1 cellular context compared by ENCODE assay signal in genomic region chr1:84692391-84692790, GRCh38.
TF ChIP-seq lines count a peak whose summit lies in the region.

No MANE protein-coding gene starts in this region.

TF ChIP-seq in GM12878, 131 proteins besides CTCF, POLR2A, EP300 and RAD21 (continued from another document):
- TF ChIP-seq, protein P1, sequence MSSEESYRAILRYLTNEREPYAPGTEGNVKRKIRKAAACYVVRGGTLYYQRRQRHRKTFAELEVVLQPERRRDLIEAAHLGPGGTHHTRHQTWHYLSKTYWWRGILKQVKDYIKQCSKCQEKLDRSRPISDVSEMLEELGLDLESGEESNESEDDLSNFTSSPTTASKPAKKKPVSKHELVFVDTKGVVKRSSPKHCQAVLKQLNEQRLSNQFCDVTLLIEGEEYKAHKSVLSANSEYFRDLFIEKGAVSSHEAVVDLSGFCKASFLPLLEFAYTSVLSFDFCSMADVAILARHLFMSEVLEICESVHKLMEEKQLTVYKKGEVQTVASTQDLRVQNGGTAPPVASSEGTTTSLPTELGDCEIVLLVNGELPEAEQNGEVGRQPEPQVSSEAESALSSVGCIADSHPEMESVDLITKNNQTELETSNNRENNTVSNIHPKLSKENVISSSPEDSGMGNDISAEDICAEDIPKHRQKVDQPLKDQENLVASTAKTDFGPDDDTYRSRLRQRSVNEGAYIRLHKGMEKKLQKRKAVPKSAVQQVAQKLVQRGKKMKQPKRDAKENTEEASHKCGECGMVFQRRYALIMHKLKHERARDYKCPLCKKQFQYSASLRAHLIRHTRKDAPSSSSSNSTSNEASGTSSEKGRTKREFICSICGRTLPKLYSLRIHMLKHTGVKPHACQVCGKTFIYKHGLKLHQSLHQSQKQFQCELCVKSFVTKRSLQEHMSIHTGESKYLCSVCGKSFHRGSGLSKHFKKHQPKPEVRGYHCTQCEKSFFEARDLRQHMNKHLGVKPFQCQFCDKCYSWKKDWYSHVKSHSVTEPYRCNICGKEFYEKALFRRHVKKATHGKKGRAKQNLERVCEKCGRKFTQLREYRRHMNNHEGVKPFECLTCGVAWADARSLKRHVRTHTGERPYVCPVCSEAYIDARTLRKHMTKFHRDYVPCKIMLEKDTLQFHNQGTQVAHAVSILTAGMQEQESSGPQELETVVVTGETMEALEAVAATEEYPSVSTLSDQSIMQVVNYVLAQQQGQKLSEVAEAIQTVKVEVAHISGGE (CRISPR knock-in tag; IDR thresholded peaks at IDR 0.05): no peak
- TF ChIP-seq NR2F1 (conservative IDR thresholded peaks at IDR 0.05): no peak
- TF ChIP-seq IRF5 (IDR thresholded peaks at IDR 0.05; ENCODE audit: borderline replicate concordance): no peak
- TF ChIP-seq ZBTB40 (IDR thresholded peaks at IDR 0.05; ENCODE audit: borderline replicate concordance): no peak
- no peak for TF ChIP-seq ZNF622 (IDR thresholded peaks at IDR 0.05)
- no peak for TF ChIP-seq SUZ12 (IDR thresholded peaks at IDR 0.05; ENCODE audit: unreplicated experiment)
- no peak for TF ChIP-seq ZNF687 (IDR thresholded peaks at IDR 0.05)
- TF ChIP-seq MEF2B (IDR thresholded peaks at IDR 0.05; ENCODE audit: partially characterized antibody, poor library complexity, severe bottlenecking): no peak
- TF ChIP-seq JUNB (IDR thresholded peaks at IDR 0.05): no peak
- no peak for TF ChIP-seq NKRF (conservative IDR thresholded peaks at IDR 0.05)
- no peak for TF ChIP-seq TCF12 (IDR thresholded peaks at IDR 0.05; ENCODE audit: low read depth, low read length)
- TF ChIP-seq IRF4 (IDR thresholded peaks at IDR 0.05; ENCODE audit: low read depth, low read length): no peak
- TF ChIP-seq ZNF207 (IDR thresholded peaks at IDR 0.05; ENCODE audit: borderline replicate concordance): no peak
TF ChIP-seq in GM12878: peak in this region for 0.
